In genomic region chr6:35452186-35453090, GRCh38 we compare ENCODE assay signal across 8 cellular contexts. TPM values are rescaled to one million over a fixed set of nuclear protein-coding genes. Genes with fewer than 3 reads are reported as not detected.
A peak's percentile ranks its signal among the peaks of the same experiment; 100 is the strongest.
DNase-seq lines count a peak whose midpoint lies in the region; ATAC-seq and TF ChIP-seq lines count a peak whose summit lies in the region.

Gene FANCE, plus strand, starts transcription at chr6:35452338. Its CDS starts 208 bp downstream, at chr6:35452546.

- H3K27ac ChIP-seq in transverse colon: peak within 1 kb of the TSS; percentile 69 to 88 (median 84)

- peak within 1 kb of the TSS; percentile 79 to 83 (median 81) for H3K4me3 Mint-ChIP-seq in T-cell

- peak within 1 kb of the TSS; percentile 83 for H3K9ac ChIP-seq in adipocyte (ENCODE audit: low read length)

- H3K9me3 ChIP-seq in adipocyte (ENCODE audit: control insufficient read depth, low read length): no peaks in the 10 kb centered on the region
- no peaks in the 10 kb centered on the region for H3K9me3 ChIP-seq in transverse colon

- H3K4me3 ChIP-seq in adipocyte (ENCODE audit: low read length): peak within 1 kb of the TSS; percentile 84
- H3K4me3 ChIP-seq in transverse colon: peak within 1 kb of the TSS; percentile 47 to 69 (median 65)

- no peaks in the 10 kb centered on the region for H3K27me3 ChIP-seq in adipocyte (replicated peaks; ENCODE audit: control insufficient read depth, insufficient read depth, low read length)
- H3K27me3 ChIP-seq in transverse colon: no peaks in the 10 kb centered on the region

- H3K36me3 ChIP-seq in adipocyte (ENCODE audit: control insufficient read depth, insufficient read depth, low read length, severe bottlenecking) (no peaks in the 10 kb centered on the region), transverse colon (no peaks in the 10 kb centered on the region)

- peak within 1 kb of the TSS; percentile 68 to 73 for H3K27ac Mint-ChIP-seq in T-cell

- peak; percentile 29 for TF ChIP-seq POLR2A in transverse colon (IDR thresholded peaks at IDR 0.05)

- ATAC-seq in HG02763 (IDR thresholded peaks at IDR 0.05; ENCODE audit: unreplicated experiment) (peak; percentile 85), T-cell (replicated peaks in 1 of 4) (peak; percentile 76 to 81 (median 78))

- peaks cover 41 to 49% (median 43%) of the 10 kb centered on the region in 3 donors for H3K4me1 Mint-ChIP-seq in T-cell

- TF ChIP-seq CTCF in GM13977 (IDR thresholded peaks at IDR 0.05; ENCODE audit: extremely low read depth, insufficient read depth, missing control alignments) (no peak), transverse colon (IDR thresholded peaks at IDR 0.05) (no peak)

- no peaks in the 10 kb centered on the region for H3K27me3 Mint-ChIP-seq in T-cell

- H3K36me3 Mint-ChIP-seq in T-cell: peaks cover 13% of the 10 kb centered on the region

- peaks cover 29% of the 10 kb centered on the region for H3K4me1 ChIP-seq in adipocyte (ENCODE audit: control insufficient read depth, insufficient read depth, low read length)
- H3K4me1 ChIP-seq in transverse colon: peaks cover 9 to 21% (median 16%) of the 10 kb centered on the region in 4 donors

- in situ Hi-C loops in GM13977 (cut with MboI; ENCODE audit: low pct_unique_long_range_greater_than_20kb, low sequenced_read_pairs, unreplicated experiment) (loop anchor here (10.0 kb wide), 1 partner anchor 128 kb away; no protein-coding TSS in a partner anchor), transverse colon (cut with MboI; ENCODE audit: low pct_ligation_motif_present in 1 of 4, low pct_unique_long_range_greater_than_20kb in 1 of 4, low sequenced_read_pairs in 3 of 4) (loop anchor here in 1 of 4 donors (5.0 kb wide), 1 partner anchor 110 kb away; the partner anchor contains the start of gene PPARD)

- no peak for TF ChIP-seq EP300 in transverse colon (IDR thresholded peaks at IDR 0.05; ENCODE audit: low read depth)

- H3K9me3 Mint-ChIP-seq in T-cell: no peaks in the 10 kb centered on the region

- DNase-seq in GM13977 (ENCODE audit: low spot score): peak; percentile 97
- peak; percentile 54 for DNase-seq in NCI-H1417 treated with DMSO at 0.1 percent for 48 hours (lab: John Stamatoyannopoulos, UW)
- DNase-seq in T-cell: peak; percentile 36 to 95 (median 70)
- peak; percentile 97 for DNase-seq in adipocyte (ENCODE audit: low read depth)
- DNase-seq in cardiac septum (ENCODE audit: low spot score): peak; percentile 99
- DNase-seq in pons (ENCODE audit: low spot score): peak; percentile 87
- DNase-seq in transverse colon: peak; percentile 98

- intact Hi-C loops in cardiac septum (cut with DNase I) (no loop called here), transverse colon (cut with DNase I; ENCODE audit: low total_unique reads) (loop anchor here (5.0 to 10.0 kb wide), 2 partner anchors 110 to 1028 kb away; partner anchors contain the start of genes PPARD and RPS10)

- CTCF ChIA-PET in T-cell (lab: Charles Lee): interaction anchor here (0.6 to 6.5 kb wide), 9 partner anchors 10 to 157 kb away, joined by 3 to 67 read pairs (median 4); partner anchors contain the start of genes PPARD (in 1 of the 2) and RPL10A (in 1 of the 2)

- POLR2A ChIA-PET in T-cell (lab: Charles Lee): interaction anchor here (0.6 to 0.7 kb wide), 3 partner anchors 76 to 1807 kb away, joined by 3 read pairs; no protein-coding TSS in a partner anchor

- WGBS in transverse colon (ENCODE audit: low coverage in 1 of 2), 2 donors: 0 to 1% methylated on average over 15 to 56 of the region's 87 CpGs

RNA-seq across cellular contexts. Expression of gene FANCE, which starts in this region (rescaled TPM):
- total RNA-seq in T-cell (10 to 100 TPM in 3 of 5 donors, 1 to 10 TPM in 2; 5.6 to 12.8 (median 11.7) TPM), cardiac septum (2.9 TPM), transverse colon (10 to 100 TPM in 1 of 4 donors, 1 to 10 TPM in 2, under 1 TPM in 1; 0.75 to 30.8 (median 3.8) TPM)

Comparison
In these comparisons a context has a peak if more than half of its experiments do, and no peak if none do; other contexts are left out.
1. Peak in every context shown above with its lines: DNase-seq, ATAC-seq, H3K4me3 ChIP-seq and H3K27ac ChIP-seq.